Comparison of ENCODE assay signal across 8 cellular contexts in genomic region chr17:82876602-82877391, GRCh38. TPM values are rescaled to one million over a fixed set of nuclear protein-coding genes. Genes with fewer than 3 reads are reported as not detected.
DNase-seq lines count a peak whose midpoint lies in the region; ATAC-seq and TF ChIP-seq lines count a peak whose summit lies in the region.

No MANE protein-coding gene starts in this region.

- DNase-seq in activated T-cell treated with anti-CD3 and anti-CD28 coated beads, Interleukin-2, amount 50 U/mL, for 72 hours = no peak
- no peak for DNase-seq in activated T-cell treated with anti-CD3 and anti-CD28 coated beads, Interleukin-2, amount 50 U/mL, for 1 hour
- DNase-seq in foreskin fibroblast (peak; percentile 79 to 91), occipital lobe (lab: John Stamatoyannopoulos, UW) (peak; percentile 66), natural killer cell (no peak), mesenteric fat pad (ENCODE audit: low spot score) (no peak)
- no peak for DNase-seq in activated CD8-positive, alpha-beta memory T cell treated with anti-CD3 and anti-CD28 coated beads, Interleukin-2, amount 10 ng/mL, durations not matched to agents 7 days and 5 days

- peaks cover 0 to 4% of the 10 kb centered on the region in 2 donors for H3K36me3 Mint-ChIP-seq in activated T-cell treated with anti-CD3 and anti-CD28 coated beads, Interleukin-2, amount 50 U/mL, for 72 hours (ENCODE audit: insufficient read depth in 2 of 2)
- H3K36me3 Mint-ChIP-seq in natural killer cell = no peaks in the 10 kb centered on the region
- peaks cover 10% of the 10 kb centered on the region for H3K36me3 Mint-ChIP-seq in activated CD8-positive, alpha-beta memory T cell treated with anti-CD3 and anti-CD28 coated beads, Interleukin-2, amount 10 ng/mL, durations not matched to agents 7 days and 5 days

- H3K4me1 Mint-ChIP-seq in activated T-cell treated with anti-CD3 and anti-CD28 coated beads, Interleukin-2, amount 50 U/mL, for 72 hours (ENCODE audit: low read depth) = peaks cover 64% of the 10 kb centered on the region
- peaks cover 26 to 40% of the 10 kb centered on the region in 2 donors for H3K4me1 Mint-ChIP-seq in natural killer cell
- peaks cover 41% of the 10 kb centered on the region for H3K4me1 Mint-ChIP-seq in activated CD8-positive, alpha-beta memory T cell treated with anti-CD3 and anti-CD28 coated beads, Interleukin-2, amount 10 ng/mL, durations not matched to agents 7 days and 5 days

- no peaks in the 10 kb centered on the region for H3K27me3 Mint-ChIP-seq in activated T-cell treated with anti-CD3 and anti-CD28 coated beads, Interleukin-2, amount 50 U/mL, for 72 hours (ENCODE audit: low read depth)
- H3K27me3 Mint-ChIP-seq in natural killer cell (ENCODE audit: low read depth in 2 of 2) = peaks cover 0 to 10% of the 10 kb centered on the region in 2 donors
- H3K27me3 Mint-ChIP-seq in activated CD8-positive, alpha-beta memory T cell treated with anti-CD3 and anti-CD28 coated beads, Interleukin-2, amount 10 ng/mL, durations not matched to agents 7 days and 5 days = no peaks in the 10 kb centered on the region

- CTCF ChIA-PET in activated CD8-positive, alpha-beta memory T cell treated with anti-CD3 and anti-CD28 coated beads, Interleukin-2, amount 10 ng/mL, durations not matched to agents 7 days and 5 days (lab: Charles Lee) = interaction anchor here (0.7 to 3.4 kb wide), 5 partner anchors 8 to 16 kb away, joined by 3 to 12 read pairs (median 4); no protein-coding TSS in a partner anchor

- no peaks in the 10 kb centered on the region for H3K9me3 Mint-ChIP-seq in activated T-cell treated with anti-CD3 and anti-CD28 coated beads, Interleukin-2, amount 50 U/mL, for 72 hours
- no peaks in the 10 kb centered on the region for H3K9me3 Mint-ChIP-seq in natural killer cell
- no peaks in the 10 kb centered on the region for H3K9me3 Mint-ChIP-seq in activated CD8-positive, alpha-beta memory T cell treated with anti-CD3 and anti-CD28 coated beads, Interleukin-2, amount 10 ng/mL, durations not matched to agents 7 days and 5 days (ENCODE audit: low read depth)

- intact Hi-C loops in natural killer cell (cut with micrococcal nuclease) = no loop called here

- H3K27ac Mint-ChIP-seq in activated T-cell treated with anti-CD3 and anti-CD28 coated beads, Interleukin-2, amount 50 U/mL, for 72 hours = peak overlapping the region; percentile 23
- no peak overlapping the region for H3K27ac Mint-ChIP-seq in natural killer cell
- H3K27ac Mint-ChIP-seq in activated CD8-positive, alpha-beta memory T cell treated with anti-CD3 and anti-CD28 coated beads, Interleukin-2, amount 10 ng/mL, durations not matched to agents 7 days and 5 days = no peak overlapping the region

- peak overlapping the region; percentile 99 for H3K27ac ChIP-seq in VCaP

- peak; percentile 79 for TF ChIP-seq CTCF in VCaP (conservative IDR thresholded peaks at IDR 0.05)
- peak; percentile 56 for TF ChIP-seq CTCF in foreskin fibroblast (IDR thresholded peaks at IDR 0.05; ENCODE audit: low read depth, low read length)
- TF ChIP-seq CTCF in natural killer cell (IDR thresholded peaks at IDR 0.05) = no peak

- H3K4me3 ChIP-seq in foreskin fibroblast (ENCODE audit: low read depth in 1 of 2, low read length in 2 of 2) = no peak overlapping the region

- H3K4me3 Mint-ChIP-seq in activated T-cell treated with anti-CD3 and anti-CD28 coated beads, Interleukin-2, amount 50 U/mL, for 72 hours = peak overlapping the region; percentile 31 to 53
- no peak overlapping the region for H3K4me3 Mint-ChIP-seq in natural killer cell
- H3K4me3 Mint-ChIP-seq in activated CD8-positive, alpha-beta memory T cell treated with anti-CD3 and anti-CD28 coated beads, Interleukin-2, amount 10 ng/mL, durations not matched to agents 7 days and 5 days = no peak overlapping the region

- peak; percentile 71 to 74 for ATAC-seq in activated T-cell treated with anti-CD3 and anti-CD28 coated beads, Interleukin-2, amount 50 U/mL, for 72 hours (replicated peaks in 1 of 2)
- no peak for ATAC-seq in natural killer cell
- ATAC-seq in activated CD8-positive, alpha-beta memory T cell treated with anti-CD3 and anti-CD28 coated beads, Interleukin-2, amount 10 ng/mL, durations not matched to agents 7 days and 5 days = no peak

RNA-seq across cellular contexts. Expression of gene ZNF750, which starts 37.0 kb away (rescaled TPM):
- total RNA-seq in activated T-cell treated with anti-CD3 and anti-CD28 coated beads, Interleukin-2, amount 50 U/mL, for 72 hours = not detected
- not detected for total RNA-seq in occipital lobe
- not detected for total RNA-seq in natural killer cell
- not detected for total RNA-seq in activated CD8-positive, alpha-beta memory T cell treated with anti-CD3 and anti-CD28 coated beads, Interleukin-2, amount 10 ng/mL, durations not matched to agents 7 days and 5 days
- total RNA-seq in mesenteric fat pad = 0.26 TPM

Comparison
In these comparisons a context has a peak if more than half of its experiments do, and no peak if none do; other contexts are left out.
1. ATAC-seq: peak in activated T-cell treated with anti-CD3 and anti-CD28 coated beads, Interleukin-2, amount 50 U/mL, for 72 hours (2 of 2); none in natural killer cell (0 of 3) and activated CD8-positive, alpha-beta memory T cell treated with anti-CD3 and anti-CD28 coated beads, Interleukin-2, amount 10 ng/mL, durations not matched to agents 7 days and 5 days (single experiment).
2. DNase-seq: peak in foreskin fibroblast (2 of 2) and occipital lobe (single experiment); none in activated T-cell treated with anti-CD3 and anti-CD28 coated beads, Interleukin-2, amount 50 U/mL, for 72 hours (0 of 2), activated T-cell treated with anti-CD3 and anti-CD28 coated beads, Interleukin-2, amount 50 U/mL, for 1 hour (single experiment), natural killer cell (single experiment), activated CD8-positive, alpha-beta memory T cell treated with anti-CD3 and anti-CD28 coated beads, Interleukin-2, amount 10 ng/mL, durations not matched to agents 7 days and 5 days (single experiment) and mesenteric fat pad (single experiment).
3. H3K4me3 Mint-ChIP-seq: peak in activated T-cell treated with anti-CD3 and anti-CD28 coated beads, Interleukin-2, amount 50 U/mL, for 72 hours (2 of 2); none in natural killer cell (single experiment) and activated CD8-positive, alpha-beta memory T cell treated with anti-CD3 and anti-CD28 coated beads, Interleukin-2, amount 10 ng/mL, durations not matched to agents 7 days and 5 days (single experiment).